In genomic region chr12:9642606-9643270, GRCh38 we compare ENCODE assay signal across 23 cellular contexts. TPM values are rescaled to one million over a fixed set of nuclear protein-coding genes. Genes with fewer than 3 reads are reported as not detected.
DNase-seq lines count a peak whose midpoint lies in the region; ATAC-seq and TF ChIP-seq lines count a peak whose summit lies in the region.
"Had no signal": no experiment of that assay in that cellular context is flagged by ENCODE, and none has a peak within 500 bp of the region (broad histone marks: within the 10 kb centered on the region; RNA-seq: fewer than 3 reads in every experiment).

No MANE protein-coding gene starts in this region.

- TF ChIP-seq CTCF in Loucy (conservative IDR thresholded peaks at IDR 0.05; ENCODE audit: low read length) (no peak), transverse colon (IDR thresholded peaks at IDR 0.05) (no peak)

- no peaks in the 10 kb centered on the region for H3K36me3 ChIP-seq in Loucy (ENCODE audit: insufficient read depth, low read length)
- H3K36me3 ChIP-seq in transverse colon = no peaks in the 10 kb centered on the region
- H3K36me3 ChIP-seq in neuronal stem cell (replicated peaks in 1 of 2; ENCODE audit: control insufficient read depth in 2 of 2, insufficient read depth in 2 of 2, low read length in 2 of 2) = no peaks in the 10 kb centered on the region
- H3K36me3 ChIP-seq: adrenal gland, breast epithelium, tibial nerve had no signal

- H2BK120ac ChIP-seq in neuronal stem cell (ENCODE audit: low read depth, low read length) = no peak overlapping the region

- H3K9me3 ChIP-seq in Loucy (ENCODE audit: insufficient read depth, low read depth, low read length) (peaks cover 16% of the 10 kb centered on the region; the same call in 1 of the 2 replicates), transverse colon (no peaks in the 10 kb centered on the region), neuronal stem cell (replicated peaks in 1 of 2; ENCODE audit: control insufficient read depth in 2 of 2, insufficient read depth in 1 of 2, low read depth in 1 of 2, low read length in 2 of 2) (no peaks in the 10 kb centered on the region)
- H3K9me3 ChIP-seq: adrenal gland, breast epithelium, tibial nerve had no signal

- intact Hi-C loops in transverse colon (cut with DNase I; ENCODE audit: low total_unique reads) = no loop called here

- no peak for TF ChIP-seq EP300 in transverse colon (IDR thresholded peaks at IDR 0.05; ENCODE audit: low read depth)

- no peak for DNase-seq in activated naive CD4-positive, alpha-beta T cell treated with anti-CD3 and anti-CD28 coated beads, Interleukin-2, amount 10 ng/mL, durations not matched to agents 7 days and 5 days
- no peak for DNase-seq in activated naive CD4-positive, alpha-beta T cell treated with anti-CD3 and anti-CD28 coated beads, Interleukin-2, amount 50 U/mL, for 16 hours
- no peak for DNase-seq in activated naive CD8-positive, alpha-beta T cell treated with anti-CD3 and anti-CD28 coated beads, Interleukin-2, amount 10 ng/mL, durations not matched to agents 7 days and 5 days
- peak; percentile 26 for DNase-seq in transverse colon
- no peak for DNase-seq in neuronal stem cell (ENCODE audit: low spot score)
- DNase-seq: adrenal gland; left colon; NCI-H1105 treated with DMSO at 0.1 percent for 48 hours; NCI-H2081 treated with DMSO at 0.1 percent for 48 hours; NCI-H446 treated with DMSO at 0.1 percent for 48 hours; nephron progenitor cell; posterior cingulate gyrus; stimulated activated CD4-positive, alpha-beta T cell treated with anti-CD3 and anti-CD28 coated beads, Interleukin-1b, Interleukin-23, amount 100 ng/mL, for 48 hours; stimulated activated naive CD4-positive, alpha-beta T cell had no signal

- H3K4me3 ChIP-seq in Loucy (ENCODE audit: low read length, poor library complexity, severe bottlenecking) = no peak overlapping the region
- H3K4me3 ChIP-seq in transverse colon = no peak overlapping the region
- no peak overlapping the region for H3K4me3 ChIP-seq in neuronal stem cell (ENCODE audit: low read length in 2 of 2)
- H3K4me3 ChIP-seq: adrenal gland, breast epithelium, SK-N-MC, tibial nerve had no signal

- H3K27me3 ChIP-seq in Loucy (ENCODE audit: insufficient read depth, low read length, poor library complexity, severe bottlenecking) (no peaks in the 10 kb centered on the region), transverse colon (no peaks in the 10 kb centered on the region), neuronal stem cell (ENCODE audit: control insufficient read depth in 3 of 3, insufficient read depth in 3 of 3, low read depth in 1 of 3, low read length in 3 of 3) (no peaks in the 10 kb centered on the region)
- H3K27me3 ChIP-seq: adrenal gland, breast epithelium, tibial nerve had no signal

- no peak overlapping the region for H3K18ac ChIP-seq in neuronal stem cell (ENCODE audit: low read length)

- H3K9me3 Mint-ChIP-seq in activated naive CD4-positive, alpha-beta T cell treated with anti-CD3 and anti-CD28 coated beads, Interleukin-2, amount 10 ng/mL, durations not matched to agents 7 days and 5 days = peaks cover 33% of the 10 kb centered on the region
- H3K9me3 Mint-ChIP-seq in activated naive CD8-positive, alpha-beta T cell treated with anti-CD3 and anti-CD28 coated beads, Interleukin-2, amount 10 ng/mL, durations not matched to agents 7 days and 5 days = peaks cover 14% of the 10 kb centered on the region
- H3K9me3 Mint-ChIP-seq: dendritic cell treated with granulocyte-macrophage colony-stimulating factor and Interleukin-4, amounts not matched to agents 40 ng/mL and 50 ng/mL, for 4 days had no signal

- no peaks in the 10 kb centered on the region for H3K9me2 ChIP-seq in Loucy (replicated peaks; ENCODE audit: low read depth, low read length)

- H3K4me2 ChIP-seq in Loucy (ENCODE audit: low read depth, low read length, poor library complexity, severe bottlenecking) (peak overlapping the region; percentile 51), neuronal stem cell (ENCODE audit: insufficient read depth, low read length, poor library complexity, severe bottlenecking) (no peak overlapping the region)

- TF ChIP-seq POLR2A in transverse colon (IDR thresholded peaks at IDR 0.05) = no peak

- H2BK5ac ChIP-seq in neuronal stem cell (ENCODE audit: low read length) = no peak overlapping the region

- POLR2A ChIA-PET in activated naive CD8-positive, alpha-beta T cell treated with anti-CD3 and anti-CD28 coated beads, Interleukin-2, amount 10 ng/mL, durations not matched to agents 7 days and 5 days (lab: Charles Lee) = interaction anchor here (0.8 to 1.0 kb wide), 2 partner anchors 14 to 63 kb away, joined by 3 read pairs; no protein-coding TSS in a partner anchor

- ATAC-seq in activated naive CD8-positive, alpha-beta T cell treated with anti-CD3 and anti-CD28 coated beads, Interleukin-2, amount 10 ng/mL, durations not matched to agents 7 days and 5 days (ENCODE audit: low read depth) = no peak
- ATAC-seq in GM21381 (IDR thresholded peaks at IDR 0.05; ENCODE audit: unreplicated experiment) (no peak), GM18867 (IDR thresholded peaks at IDR 0.05; ENCODE audit: unreplicated experiment) (no peak)
- ATAC-seq: activated CD4-positive, CD25-positive, alpha-beta regulatory T cell treated with anti-CD3 and anti-CD28 coated beads, Interleukin-2, amount 50 U/mL, for 24 hours; left colon had no signal

- CTCF ChIA-PET in activated naive CD4-positive, alpha-beta T cell treated with anti-CD3 and anti-CD28 coated beads, Interleukin-2, amount 10 ng/mL, durations not matched to agents 7 days and 5 days (lab: Charles Lee) = no interaction called here

- H2BK12ac ChIP-seq in neuronal stem cell (ENCODE audit: low read length) = no peak overlapping the region

- peaks cover 33% of the 10 kb centered on the region for H3K4me1 ChIP-seq in Loucy (ENCODE audit: insufficient read depth, low read length, poor library complexity, severe bottlenecking)
- H3K4me1 ChIP-seq in transverse colon = peaks cover 0 to 8% (median 3%) of the 10 kb centered on the region in 4 donors
- peaks cover 2 to 4% of the 10 kb centered on the region in 2 donors for H3K4me1 ChIP-seq in neuronal stem cell (ENCODE audit: control insufficient read depth in 2 of 2, insufficient read depth in 1 of 2, low read depth in 1 of 2, low read length in 2 of 2)
- H3K4me1 ChIP-seq: breast epithelium had no signal

- no peak overlapping the region for H2AK5ac ChIP-seq in neuronal stem cell (ENCODE audit: low read depth, low read length)

- no peaks in the 10 kb centered on the region for H3K79me1 ChIP-seq in neuronal stem cell (ENCODE audit: low read depth, low read length)

- in situ Hi-C loops in transverse colon (cut with MboI; ENCODE audit: low pct_ligation_motif_present in 1 of 4, low pct_unique_long_range_greater_than_20kb in 1 of 4, low sequenced_read_pairs in 3 of 4) = no loop called here

- H3K9ac ChIP-seq in Loucy (ENCODE audit: low read depth, low read length, poor library complexity, severe bottlenecking) (no peak overlapping the region), neuronal stem cell (ENCODE audit: low read depth, low read length, poor library complexity) (no peak overlapping the region)

- H4K91ac ChIP-seq in neuronal stem cell (ENCODE audit: low read depth, low read length, poor library complexity) = no peak overlapping the region

- H3K23ac ChIP-seq in neuronal stem cell (ENCODE audit: low read depth, low read length, poor library complexity) = no peak overlapping the region

- H3K79me2 ChIP-seq in Loucy (ENCODE audit: insufficient read depth, low read length) = no peaks in the 10 kb centered on the region

- no peak overlapping the region for H2BK15ac ChIP-seq in neuronal stem cell (ENCODE audit: low read length)

- H3K27ac ChIP-seq in transverse colon (no peak overlapping the region), neuronal stem cell (replicated peaks; ENCODE audit: low read length) (no peak overlapping the region)
- H3K27ac ChIP-seq: adrenal gland, breast epithelium, SK-N-MC, tibial nerve had no signal

- WGBS in transverse colon (ENCODE audit: low coverage in 1 of 2), 2 donors = 81% methylated on average over 15 of the region's 15 CpGs; no CpG with 5 or more reads in 1 of the 2 donors
- WGBS in neuronal stem cell (ENCODE audit: extremely low coverage in 2 of 2, insufficient read length in 2 of 2, insufficient replicate concordance in 1 of 2), 2 donors = no CpG with 5 or more reads among the region's 15 CpGs

- H3K27ac Mint-ChIP-seq in activated naive CD4-positive, alpha-beta T cell treated with anti-CD3 and anti-CD28 coated beads, Interleukin-2, amount 10 ng/mL, durations not matched to agents 7 days and 5 days = peak overlapping the region; percentile 67
- H3K27ac Mint-ChIP-seq in activated naive CD8-positive, alpha-beta T cell treated with anti-CD3 and anti-CD28 coated beads, Interleukin-2, amount 10 ng/mL, durations not matched to agents 7 days and 5 days = peak overlapping the region; percentile 84
- H3K27ac Mint-ChIP-seq: dendritic cell treated with granulocyte-macrophage colony-stimulating factor and Interleukin-4, amounts not matched to agents 40 ng/mL and 50 ng/mL, for 4 days; nephron progenitor cell had no signal

- no peak overlapping the region for H4K8ac ChIP-seq in neuronal stem cell (ENCODE audit: low read depth, low read length)

- H3F3A ChIP-seq in Loucy (ENCODE audit: low read depth) = peaks cover 12% of the 10 kb centered on the region

- H3K4me3 Mint-ChIP-seq in activated naive CD4-positive, alpha-beta T cell treated with anti-CD3 and anti-CD28 coated beads, Interleukin-2, amount 10 ng/mL, durations not matched to agents 7 days and 5 days = no peak overlapping the region
- H3K4me3 Mint-ChIP-seq in activated naive CD8-positive, alpha-beta T cell treated with anti-CD3 and anti-CD28 coated beads, Interleukin-2, amount 10 ng/mL, durations not matched to agents 7 days and 5 days = peak overlapping the region; percentile 48
- H3K4me3 Mint-ChIP-seq: dendritic cell treated with granulocyte-macrophage colony-stimulating factor and Interleukin-4, amounts not matched to agents 40 ng/mL and 50 ng/mL, for 4 days; nephron progenitor cell had no signal

- peaks cover 72% of the 10 kb centered on the region for H3K4me1 Mint-ChIP-seq in activated naive CD4-positive, alpha-beta T cell treated with anti-CD3 and anti-CD28 coated beads, Interleukin-2, amount 10 ng/mL, durations not matched to agents 7 days and 5 days
- H3K4me1 Mint-ChIP-seq in activated naive CD8-positive, alpha-beta T cell treated with anti-CD3 and anti-CD28 coated beads, Interleukin-2, amount 10 ng/mL, durations not matched to agents 7 days and 5 days = peaks cover 48% of the 10 kb centered on the region

- H3K36me3 Mint-ChIP-seq in activated naive CD4-positive, alpha-beta T cell treated with anti-CD3 and anti-CD28 coated beads, Interleukin-2, amount 10 ng/mL, durations not matched to agents 7 days and 5 days = peaks cover 63% of the 10 kb centered on the region
- peaks cover 55% of the 10 kb centered on the region for H3K36me3 Mint-ChIP-seq in activated naive CD8-positive, alpha-beta T cell treated with anti-CD3 and anti-CD28 coated beads, Interleukin-2, amount 10 ng/mL, durations not matched to agents 7 days and 5 days

- no peaks in the 10 kb centered on the region for H4K20me1 ChIP-seq in Loucy (ENCODE audit: insufficient read depth, low read length, poor library complexity, severe bottlenecking)

- H3K27me3 Mint-ChIP-seq in activated naive CD4-positive, alpha-beta T cell treated with anti-CD3 and anti-CD28 coated beads, Interleukin-2, amount 10 ng/mL, durations not matched to agents 7 days and 5 days = no peaks in the 10 kb centered on the region
- H3K27me3 Mint-ChIP-seq in activated naive CD8-positive, alpha-beta T cell treated with anti-CD3 and anti-CD28 coated beads, Interleukin-2, amount 10 ng/mL, durations not matched to agents 7 days and 5 days = no peaks in the 10 kb centered on the region
- H3K27me3 Mint-ChIP-seq: dendritic cell treated with granulocyte-macrophage colony-stimulating factor and Interleukin-4, amounts not matched to agents 40 ng/mL and 50 ng/mL, for 4 days had no signal

- H2AFZ ChIP-seq in Loucy (ENCODE audit: low read length) = peak overlapping the region; percentile 56; the same call in 1 of the 2 replicates
- no peak overlapping the region for H2AFZ ChIP-seq in neuronal stem cell (ENCODE audit: low read length)

- H3K4ac ChIP-seq in neuronal stem cell (ENCODE audit: low read length) = no peak overlapping the region

- no peak overlapping the region for H3K14ac ChIP-seq in neuronal stem cell (ENCODE audit: low read length)

RNA-seq across cellular contexts. Expression of gene CLEC2D, which starts 26.8 kb away (rescaled TPM):
- total RNA-seq in activated naive CD8-positive, alpha-beta T cell treated with anti-CD3 and anti-CD28 coated beads, Interleukin-2, amount 10 ng/mL, durations not matched to agents 7 days and 5 days = 100 to 1,000 TPM; 280 to 301 TPM
- total RNA-seq in transverse colon = 10 to 100 TPM in 2 of 4 donors, 1 to 10 TPM in 2; 5.4 to 23.3 (median 9.3) TPM
- 5.4 TPM for polyA plus RNA-seq in neuronal stem cell (2013, experiment 1 of 2)
- 6.1 TPM for polyA plus RNA-seq in neuronal stem cell (2013, experiment 2 of 2)

RNA-seq across cellular contexts. Expression of gene KLRB1, which starts 35.0 kb away (rescaled TPM):
- total RNA-seq in activated naive CD8-positive, alpha-beta T cell treated with anti-CD3 and anti-CD28 coated beads, Interleukin-2, amount 10 ng/mL, durations not matched to agents 7 days and 5 days = 10 to 100 TPM; 17.1 to 22.0 TPM
- 1 to 10 TPM in 2 of 4 donors, not detected in 2; 1.2 to 5.2 TPM for total RNA-seq in transverse colon
- polyA plus RNA-seq in neuronal stem cell (2013, experiment 1 of 2) = not detected
- polyA plus RNA-seq in neuronal stem cell (2013, experiment 2 of 2) = not detected
- total RNA-seq: RPMI7951 had no signal

Comparison
In these comparisons a context has a peak if more than half of its experiments do, and no peak if none do; other contexts are left out.
1. RNA of gene CLEC2D, which starts 26.8 kb away (total RNA-seq): 280 to 301 TPM in activated naive CD8-positive, alpha-beta T cell treated with anti-CD3 and anti-CD28 coated beads, Interleukin-2, amount 10 ng/mL, durations not matched to agents 7 days and 5 days; 5.4 to 23.3 TPM in transverse colon; every median in the first group is over 10 times any median in the second.